8 cellular contexts compared by ENCODE assay signal in the genomic region with DNA sequence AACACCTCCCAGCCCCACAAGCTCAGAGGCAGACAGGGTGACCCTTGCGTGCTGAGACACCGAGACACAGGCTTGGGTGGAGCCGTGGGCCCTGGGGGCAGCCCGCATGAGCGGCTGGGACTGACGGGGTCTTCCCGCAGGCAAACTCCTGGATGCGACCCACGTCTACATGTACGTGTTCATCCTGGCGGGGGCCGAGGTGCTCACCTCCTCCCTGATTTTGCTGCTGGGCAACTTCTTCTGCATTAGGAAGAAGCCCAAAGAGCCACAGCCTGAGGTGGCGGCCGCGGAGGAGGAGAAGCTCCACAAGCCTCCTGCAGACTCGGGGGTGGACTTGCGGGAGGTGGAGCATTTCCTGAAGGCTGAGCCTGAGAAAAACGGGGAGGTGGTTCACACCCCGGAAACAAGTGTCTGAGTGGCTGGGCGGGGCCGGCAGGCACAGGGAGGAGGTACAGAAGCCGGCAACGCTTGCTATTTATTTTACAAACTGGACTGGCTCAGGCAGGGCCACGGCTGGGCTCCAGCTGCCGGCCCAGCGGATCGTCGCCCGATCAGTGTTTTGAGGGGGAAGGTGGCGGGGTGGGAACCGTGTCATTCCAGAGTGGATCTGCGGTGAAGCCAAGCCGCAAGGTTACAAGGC. TPM values are rescaled to one million over a fixed set of nuclear protein-coding genes. Genes with fewer than 3 reads are reported as not detected.
DNase-seq lines count a peak whose midpoint lies in the region; ATAC-seq and TF ChIP-seq lines count a peak whose summit lies in the region.

No MANE protein-coding gene starts in this region.

- H3K27me3 ChIP-seq in Peyer's patch (no peaks in the 10 kb centered on the region), sigmoid colon (no peaks in the 10 kb centered on the region)

- TF ChIP-seq CTCF in GM12865 (IDR thresholded peaks at IDR 0.05; ENCODE audit: insufficient read depth, low read depth, low read length, missing control alignments) (no peak), Peyer's patch (IDR thresholded peaks at IDR 0.05) (no peak), sigmoid colon (IDR thresholded peaks at IDR 0.05) (no peak)

- H3K27ac ChIP-seq in Peyer's patch (peak overlapping the region; percentile 57 to 79 (median 68)), sigmoid colon (peak overlapping the region; percentile 81 to 90 (median 86))

- H3K4me3 ChIP-seq in GM12865 (ENCODE audit: low read depth, low read length) (no peak overlapping the region), Peyer's patch (peak overlapping the region; percentile 1 to 22 (median 14)), sigmoid colon (no peak overlapping the region)

- 9 to 34% methylated on average over 33 of the region's 33 CpGs for WGBS in sigmoid colon, 2 donors

- peak in 1 of 2 donors; percentile 40 for TF ChIP-seq POLR2A in Peyer's patch (IDR thresholded peaks at IDR 0.05)
- peak in 1 of 2 donors; percentile 65 for TF ChIP-seq POLR2A in sigmoid colon (IDR thresholded peaks at IDR 0.05)

- ATAC-seq in Right ventricle myocardium superior (ENCODE audit: poor library complexity), result peak; percentile 23
- ATAC-seq in GM18907 (IDR thresholded peaks at IDR 0.05; ENCODE audit: unreplicated experiment), result no peak
- ATAC-seq in GM21515 (IDR thresholded peaks at IDR 0.05; ENCODE audit: unreplicated experiment), result no peak
- no peak for ATAC-seq in HG02884 (IDR thresholded peaks at IDR 0.05; ENCODE audit: unreplicated experiment)

- DNase-seq in GM12865 (ENCODE audit: low read depth) (peak; percentile 85), Peyer's patch (peak; percentile 79 to 93 (median 90)), activated gamma-delta T cell treated with Interleukin-2 at 50 U/mL for 16 hours (peak; percentile 63), Right ventricle myocardium superior (peak; percentile 88), sigmoid colon (peak; percentile 94)

- H3K4me1 ChIP-seq in Peyer's patch (peaks cover 3 to 93% (median 42%) of the 10 kb centered on the region in 4 donors), sigmoid colon (peaks cover 0 to 92% (median 81%) of the 10 kb centered on the region in 4 donors)

- H3K36me3 ChIP-seq in Peyer's patch, result peaks cover 0 to 40% (median 0%) of the 10 kb centered on the region in 3 donors
- H3K36me3 ChIP-seq in sigmoid colon, result peaks cover 0 to 23% (median 3%) of the 10 kb centered on the region in 4 donors

- intact Hi-C loops in Right ventricle myocardium superior (cut with DNase I), result loop anchor here (5.0 to 10.0 kb wide), 2 partner anchors 56 to 84 kb away; no protein-coding TSS in a partner anchor
- intact Hi-C loops in sigmoid colon (cut with DNase I), result no loop called here

- no peak for TF ChIP-seq EP300 in sigmoid colon (IDR thresholded peaks at IDR 0.05)

- H3K9me3 ChIP-seq in Peyer's patch, result no peaks in the 10 kb centered on the region
- no peaks in the 10 kb centered on the region for H3K9me3 ChIP-seq in sigmoid colon

RNA-seq across cellular contexts. Expression of a gene that starts 9.8 kb away (rescaled TPM):
- total RNA-seq in Peyer's patch, result 10 to 100 TPM; 18.9 to 55.0 (median 35.3) TPM
- total RNA-seq in Right ventricle myocardium superior, result 10.0 TPM
- 10 to 100 TPM in 3 of 4 donors, 1 to 10 TPM in 1; 9.6 to 19.7 (median 11.6) TPM for total RNA-seq in sigmoid colon
- 100 to 1,000 TPM in 1 of 3 donors, 10 to 100 TPM in 2; 10.8 to 140 (median 37.9) TPM for polyA plus RNA-seq in sigmoid colon

RNA-seq across cellular contexts. Expression of a gene that starts 26.0 kb away (rescaled TPM):
- 100 to 1,000 TPM in 2 of 4 donors, 10 to 100 TPM in 2; 28.2 to 144 (median 79.8) TPM for total RNA-seq in Peyer's patch
- total RNA-seq in Right ventricle myocardium superior, result 8.6 TPM
- total RNA-seq in sigmoid colon, result 10 to 100 TPM; 13.3 to 34.1 (median 20.8) TPM
- polyA plus RNA-seq in sigmoid colon, result 10 to 100 TPM; 17.4 to 47.8 (median 25.4) TPM

RNA-seq across cellular contexts. Expression of a gene that starts 34.8 kb away (rescaled TPM):
- total RNA-seq in Peyer's patch, result 100 to 1,000 TPM; 148 to 232 (median 215) TPM
- total RNA-seq in Right ventricle myocardium superior, result 54.4 TPM
- 10 to 100 TPM; 45.1 to 61.2 (median 48.9) TPM for total RNA-seq in sigmoid colon
- polyA plus RNA-seq in sigmoid colon, result 100 to 1,000 TPM in 1 of 3 donors, 10 to 100 TPM in 2; 55.9 to 142 (median 86.2) TPM

Comparison
In these comparisons a context has a peak if more than half of its experiments do, and no peak if none do; other contexts are left out.
1. H3K4me3 ChIP-seq: peak in Peyer's patch (4 of 4); none in GM12865 (single experiment) and sigmoid colon (0 of 4).
2. Peak in every context shown above with its lines, with median percentiles within 50 percentile points of each other: DNase-seq.